Comparison of ENCODE assay signal across 7 cellular contexts in the genomic region with DNA sequence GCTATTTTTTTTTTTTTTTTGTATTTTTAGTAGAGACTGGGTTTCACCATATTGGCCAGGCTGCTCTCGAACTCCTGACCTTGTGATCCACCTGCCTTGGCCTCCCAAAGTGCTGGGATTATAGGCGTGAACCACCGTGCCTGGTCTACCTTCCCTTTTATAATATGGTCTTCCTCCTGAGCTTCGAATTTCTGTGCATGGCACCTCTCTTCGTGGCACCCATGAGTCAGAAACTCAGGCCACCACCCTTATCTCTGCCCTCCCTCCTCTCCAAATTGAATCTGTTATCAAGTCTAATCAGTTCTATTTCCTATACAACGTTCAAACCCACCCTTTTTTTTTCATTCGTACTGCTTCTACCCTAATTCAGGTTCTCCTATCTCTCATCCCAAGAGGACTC. TPM values are rescaled to one million over a fixed set of nuclear protein-coding genes. Genes with fewer than 3 reads are reported as not detected.
DNase-seq lines count a peak whose midpoint lies in the region; ATAC-seq, FAIRE-seq and TF ChIP-seq lines count a peak whose summit lies in the region.
"Not testable (repeated sequence)": the region's sequence is repeated elsewhere in the genome, so short reads cannot be mapped to it uniquely, and the experiment has no call there.

No MANE protein-coding gene starts in this region.

- not testable (repeated sequence) for H3K36me3 ChIP-seq in GM12878 (ENCODE audit: control insufficient read depth in 2 of 2, insufficient read depth in 2 of 2, low read length in 1 of 2)

- H3K4me1 ChIP-seq in GM12878 (ENCODE audit: control insufficient read depth, insufficient read depth, low read length) = peaks cover 44% of the 10 kb centered on the region

- not testable (repeated sequence) for H3K79me2 ChIP-seq in GM12878 (ENCODE audit: control insufficient read depth, insufficient read depth, low read length)

- H3K36me3 Mint-ChIP-seq in IgD-negative memory B cell; T-helper 17 cell (ENCODE audit: low read depth); memory B cell: not testable (repeated sequence)
- peaks cover 13% of the 10 kb centered on the region for H3K36me3 Mint-ChIP-seq in activated CD4-positive, alpha-beta memory T cell treated with anti-CD3 and anti-CD28 coated beads, Interleukin-2, amount 10 ng/mL, durations not matched to agents 7 days and 5 days (ENCODE audit: low read depth)

- intact Hi-C loops in GM12878 (cut with micrococcal nuclease; ENCODE audit: unreplicated experiment) = loop anchor here (1.0 kb wide), 1 partner anchor 24 kb away; the partner anchor contains the start of gene RABGGTA

- POLR2A ChIA-PET in activated CD4-positive, alpha-beta memory T cell treated with anti-CD3 and anti-CD28 coated beads, Interleukin-2, amount 10 ng/mL, durations not matched to agents 7 days and 5 days (lab: Charles Lee) = interaction anchor here (0.8 to 7.8 kb wide), 27 partner anchors 9 to 194 kb away, joined by 3 to 127 read pairs (median 6); partner anchors contain the start of genes CBLN3, CHMP4A, CIDEB and DCAF11
- POLR2A ChIA-PET in GM12878 (lab: Charles Lee) = interaction anchor here (0.6 to 9.2 kb wide), 16 partner anchors 12 to 133 kb away, joined by 3 to 171 read pairs (median 4); partner anchors contain the start of genes CIDEB, DCAF11, DHRS1 and IRF9

- not testable (repeated sequence) for H3K9me3 Mint-ChIP-seq in IgD-negative memory B cell; activated CD4-positive, alpha-beta memory T cell treated with anti-CD3 and anti-CD28 coated beads, Interleukin-2, amount 10 ng/mL, durations not matched to agents 7 days and 5 days; memory B cell

- not testable (repeated sequence) for H3K27me3 ChIP-seq in GM12878 (replicated peaks in 1 of 2; ENCODE audit: control insufficient read depth in 2 of 2, insufficient read depth in 2 of 2, low read length in 1 of 2)

- not testable (repeated sequence) for TF ChIP-seq CTCF in GM12878 (IDR thresholded peaks at IDR 0.05 in 2 of 3, conservative IDR thresholded peaks at IDR 0.05 in 1 of 3; ENCODE audit: control insufficient read depth in 2 of 3, extremely low read depth in 1 of 3, insufficient read depth in 1 of 3, low read depth in 3 of 3, low read length in 3 of 3)

- in situ Hi-C loops in GM12878 (cut with MboI) = not testable (repeated sequence)

- H3K27ac Mint-ChIP-seq in IgD-negative memory B cell (peak overlapping the region; percentile 60 to 91 (median 85)), T-helper 17 cell (peak overlapping the region; percentile 89), memory B cell (peak overlapping the region; percentile 87)
- peak overlapping the region; percentile 87 for H3K27ac Mint-ChIP-seq in activated CD4-positive, alpha-beta memory T cell treated with anti-CD3 and anti-CD28 coated beads, Interleukin-2, amount 10 ng/mL, durations not matched to agents 7 days and 5 days

- H3K4me2 ChIP-seq in GM12878 (ENCODE audit: control insufficient read depth, insufficient read depth) = not testable (repeated sequence)

- TF ChIP-seq EP300 in GM12878 (IDR thresholded peaks at IDR 0.05; ENCODE audit: borderline replicate concordance in 1 of 2, control insufficient read depth in 1 of 2, low read depth in 2 of 2, low read length in 2 of 2) = not testable (repeated sequence)

- H4K20me1 ChIP-seq in GM12878 (ENCODE audit: control insufficient read depth, insufficient read depth) = not testable (repeated sequence)

- RAD21 ChIA-PET in GM12878 (lab: Charles Lee; ENCODE audit: unreplicated experiment) = interaction anchor here (0.7 to 7.2 kb wide), 12 partner anchors 12 to 1634 kb away, joined by 3 to 231 read pairs (median 8); partner anchors contain the start of genes CIDEB, DCAF11, DHRS1 and MDP1

- not testable (repeated sequence) for H2AFZ ChIP-seq in GM12878 (ENCODE audit: control insufficient read depth, low read depth, low read length)

- not testable (repeated sequence) for ATAC-seq in T-helper 17 cell; GM12878; memory B cell (ENCODE audit: low read depth)

- H3K4me1 Mint-ChIP-seq in IgD-negative memory B cell (peaks cover 17 to 32% (median 21%) of the 10 kb centered on the region in 3 donors), T-helper 17 cell (peaks cover 35% of the 10 kb centered on the region), memory B cell (peaks cover 18% of the 10 kb centered on the region)
- peaks cover 61% of the 10 kb centered on the region for H3K4me1 Mint-ChIP-seq in activated CD4-positive, alpha-beta memory T cell treated with anti-CD3 and anti-CD28 coated beads, Interleukin-2, amount 10 ng/mL, durations not matched to agents 7 days and 5 days

- not testable (repeated sequence) for TF ChIP-seq RAD21 in GM12878 (IDR thresholded peaks at IDR 0.05; ENCODE audit: insufficient read depth, low read depth, low read length)

- 66% methylated on average over 7 of the region's 7 CpGs for WGBS in GM12878 (ENCODE audit: insufficient coverage, insufficient replicate concordance, low lambda C conversion rate, missing lambda C conversion rate)

- H3K27me3 Mint-ChIP-seq in IgD-negative memory B cell; T-helper 17 cell; activated CD4-positive, alpha-beta memory T cell treated with anti-CD3 and anti-CD28 coated beads, Interleukin-2, amount 10 ng/mL, durations not matched to agents 7 days and 5 days; memory B cell: not testable (repeated sequence)

- not testable (repeated sequence) for H3K9me3 ChIP-seq in T-helper 17 cell (ENCODE audit: control insufficient read depth, low read length, poor library complexity, severe bottlenecking); GM12878 (replicated peaks; ENCODE audit: control insufficient read depth, insufficient read depth, low read length)

- DNase-seq in T-helper 17 cell; activated CD4-positive, alpha-beta memory T cell treated with anti-CD3 and anti-CD28 coated beads, Interleukin-2, amount 10 ng/mL, durations not matched to agents 7 days and 5 days; GM12878 (ENCODE audit: low read depth, low spot score); memory B cell (ENCODE audit: low spot score in 2 of 2): not testable (repeated sequence)
- DNase-seq in activated effector memory CD4-positive, alpha-beta T cell treated with anti-CD3 and anti-CD28 coated beads, Interleukin-2, amount 50 U/mL, for 16 hours = peak; percentile 59
- DNase-seq in stimulated activated CD4-positive, alpha-beta T cell treated with anti-CD3 and anti-CD28 coated beads, Interleukin-15, amount 100 ng/mL, for 24 hours = peak; percentile 24

- H3K4me3 Mint-ChIP-seq in IgD-negative memory B cell (peak overlapping the region in 3 of 4 donors; percentile 64 to 89 (median 83)), T-helper 17 cell (peak overlapping the region; percentile 74), memory B cell (peak overlapping the region; percentile 43)
- peak overlapping the region; percentile 23 for H3K4me3 Mint-ChIP-seq in activated CD4-positive, alpha-beta memory T cell treated with anti-CD3 and anti-CD28 coated beads, Interleukin-2, amount 10 ng/mL, durations not matched to agents 7 days and 5 days

- not testable (repeated sequence) for TF ChIP-seq POLR2A in GM12878 (IDR thresholded peaks at IDR 0.05; ENCODE audit: low read depth, low read length)

- peak overlapping the region; percentile 16; the same call in 1 of the 2 replicates for H3K9ac ChIP-seq in GM12878 (ENCODE audit: control insufficient read depth, insufficient read depth, low read length)

- SMC1A ChIA-PET in GM12878 (lab: Charles Lee; ENCODE audit: uncharacterized antibody, unreplicated experiment) = interaction anchor here (1.2 to 11.0 kb wide), 11 partner anchors 16 to 189 kb away, joined by 3 to 201 read pairs (median 10); partner anchors contain the start of genes CIDEB, DHRS1, IRF9 and NOP9

- CTCF ChIA-PET in activated CD4-positive, alpha-beta memory T cell treated with anti-CD3 and anti-CD28 coated beads, Interleukin-2, amount 10 ng/mL, durations not matched to agents 7 days and 5 days (lab: Charles Lee) = interaction anchor here (0.8 to 9.2 kb wide), 18 partner anchors 10 to 189 kb away, joined by 3 to 213 read pairs (median 6); partner anchors contain the start of genes CIDEB, DHRS1, LTB4R and MDP1
- CTCF ChIA-PET in GM12878 (lab: Yijun Ruan, JAX) = interaction anchor here (0.7 to 12.3 kb wide), 17 partner anchors 15 to 234 kb away, joined by 3 to 368 read pairs (median 8); partner anchors contain the start of genes CIDEB, DHRS1, LTB4R and MDP1

- H3K4me3 ChIP-seq in GM12878 = not testable (repeated sequence)

- peak overlapping the region; percentile 58 for H3K27ac ChIP-seq in GM12878 (ENCODE audit: control insufficient read depth, insufficient read depth)

- not testable (repeated sequence) for FAIRE-seq in GM12878 (lab: Jason Lieb, UNC)

- not testable (repeated sequence) for BruUV-seq in GM12878 (replicated peaks; lab: Mats Ljungman, UMichigan)

RNA-seq across cellular contexts. Expression of gene TINF2, which starts 5.0 kb away (rescaled TPM):
- polyA plus RNA-seq in IgD-negative memory B cell (186 TPM), GM12878 (2011; rRNA removed) (47.5 and 55.8 TPM in 2 replicates), GM12878 (2014; fragmentation: Illumina TruSeq; extraction: Trizol) (71.1 and 71.8 TPM in 2 replicates), GM12878 (2014; fragmentation: Nextera tagmentation; extraction: Ambion mirVana) (10 to 100 TPM; 27.8 to 58.8 TPM), GM12878 (2014; rRNA removed) (46.8 and 48.9 TPM in 2 replicates), GM12878 (2016; fragmentation: Nextera tagmentation; extraction: Ambion mirVana) (10 to 100 TPM; 77.2 to 77.8 TPM)
- total RNA-seq in T-helper 17 cell (100 to 1,000 TPM; 106 to 107 TPM), GM12878 (2014; rRNA removed) (50.9 and 52.5 TPM in 2 replicates), GM12878 (2014; rRNA removed; fragmentation: Illumina TruSeq; extraction: Trizol) (56.5 and 57.9 TPM in 2 replicates), GM12878 (2021) (66.6 and 69.5 TPM in 2 replicates)
- 100 to 1,000 TPM; 133 to 139 TPM for total RNA-seq in activated CD4-positive, alpha-beta memory T cell treated with anti-CD3 and anti-CD28 coated beads, Interleukin-2, amount 10 ng/mL, durations not matched to agents 7 days and 5 days
- total RNA-seq in GM12878 (2013; cell fraction: nucleolus; rRNA removed) = 41.1 and 41.5 TPM in 2 replicates
- 29.7 TPM for polyA plus RNA-seq in GM12878 (2011; ENCODE audit: low read depth)
- polyA plus RNA-seq in GM12878 (2011; cell fraction: cytosol; rRNA removed) = 39.2 and 41.2 TPM in 2 replicates
- polyA plus RNA-seq in GM12878 (2011; cell fraction: nucleus; rRNA removed) = 62.9 and 84.5 TPM in 2 replicates
- polyA plus RNA-seq in GM12878 (2012) = 35.4 and 42.9 TPM in 2 replicates
- polyA minus RNA-seq in GM12878 (2011; rRNA and poly(A)+ RNA removed) = 29.3 and 32.5 TPM in 2 replicates
- 11.6 and 12.6 TPM in 2 replicates for polyA minus RNA-seq in GM12878 (2011; cell fraction: cytosol; rRNA and poly(A)+ RNA removed)
- polyA minus RNA-seq in GM12878 (2011; cell fraction: nucleus; rRNA and poly(A)+ RNA removed) = 29.9 and 52.8 TPM in 2 replicates

RNA-seq across cellular contexts. Expression of gene GMPR2, which starts 14.7 kb away (rescaled TPM):
- 64.1 TPM for polyA plus RNA-seq in IgD-negative memory B cell
- total RNA-seq in T-helper 17 cell = 10 to 100 TPM; 37.0 to 44.0 TPM
- 10 to 100 TPM; 78.1 to 90.3 TPM for total RNA-seq in activated CD4-positive, alpha-beta memory T cell treated with anti-CD3 and anti-CD28 coated beads, Interleukin-2, amount 10 ng/mL, durations not matched to agents 7 days and 5 days
- 36.5 and 40.3 TPM in 2 replicates for total RNA-seq in GM12878 (2013; cell fraction: nucleolus; rRNA removed)
- 61.9 and 62.4 TPM in 2 replicates for total RNA-seq in GM12878 (2014; rRNA removed)
- 58.6 and 61.0 TPM in 2 replicates for total RNA-seq in GM12878 (2014; rRNA removed; fragmentation: Illumina TruSeq; extraction: Trizol)
- total RNA-seq in GM12878 (2021) = 54.7 and 59.8 TPM in 2 replicates
- polyA plus RNA-seq in GM12878 (2011; ENCODE audit: low read depth) = 62.4 TPM
- polyA plus RNA-seq in GM12878 (2011; rRNA removed) = 57.3 and 80.3 TPM in 2 replicates
- 62.4 and 62.5 TPM in 2 replicates for polyA plus RNA-seq in GM12878 (2011; cell fraction: cytosol; rRNA removed)
- 112 and 164 TPM in 2 replicates for polyA plus RNA-seq in GM12878 (2011; cell fraction: nucleus; rRNA removed)
- 66.1 and 80.1 TPM in 2 replicates for polyA plus RNA-seq in GM12878 (2012)
- polyA plus RNA-seq in GM12878 (2014; fragmentation: Illumina TruSeq; extraction: Trizol) = 65.9 and 97.8 TPM in 2 replicates
- polyA plus RNA-seq in GM12878 (2014; fragmentation: Nextera tagmentation; extraction: Ambion mirVana) = 10 to 100 TPM; 67.0 to 67.9 TPM
- 40.1 and 55.1 TPM in 2 replicates for polyA plus RNA-seq in GM12878 (2014; rRNA removed)
- polyA plus RNA-seq in GM12878 (2016; fragmentation: Nextera tagmentation; extraction: Ambion mirVana) = 10 to 100 TPM; 56.0 to 59.6 TPM
- polyA minus RNA-seq in GM12878 (2011; rRNA and poly(A)+ RNA removed) = 45.3 and 52.4 TPM in 2 replicates
- polyA minus RNA-seq in GM12878 (2011; cell fraction: cytosol; rRNA and poly(A)+ RNA removed) = 9.2 and 14.6 TPM in 2 replicates
- 46.7 and 54.3 TPM in 2 replicates for polyA minus RNA-seq in GM12878 (2011; cell fraction: nucleus; rRNA and poly(A)+ RNA removed)

RNA-seq across cellular contexts. Expression of gene NEDD8, which starts 15.2 kb away (rescaled TPM):
- polyA plus RNA-seq in IgD-negative memory B cell (273 TPM), GM12878 (2011; rRNA removed) (237 and 279 TPM in 2 replicates), GM12878 (2014; fragmentation: Illumina TruSeq; extraction: Trizol) (298 and 308 TPM in 2 replicates), GM12878 (2014; fragmentation: Nextera tagmentation; extraction: Ambion mirVana) (100 to 1,000 TPM; 838 to 991 TPM), GM12878 (2014; rRNA removed) (265 and 301 TPM in 2 replicates), GM12878 (2016; fragmentation: Nextera tagmentation; extraction: Ambion mirVana) (100 to 1,000 TPM; 307 to 335 TPM)
- total RNA-seq in T-helper 17 cell (10 to 100 TPM; 90.0 to 99.5 TPM), GM12878 (2014; rRNA removed) (172 and 220 TPM in 2 replicates), GM12878 (2014; rRNA removed; fragmentation: Illumina TruSeq; extraction: Trizol) (279 and 289 TPM in 2 replicates), GM12878 (2021) (163 and 164 TPM in 2 replicates)
- total RNA-seq in activated CD4-positive, alpha-beta memory T cell treated with anti-CD3 and anti-CD28 coated beads, Interleukin-2, amount 10 ng/mL, durations not matched to agents 7 days and 5 days = 100 to 1,000 TPM; 190 to 197 TPM
- 43.8 and 44.2 TPM in 2 replicates for total RNA-seq in GM12878 (2013; cell fraction: nucleolus; rRNA removed)
- 316 TPM for polyA plus RNA-seq in GM12878 (2011; ENCODE audit: low read depth)
- polyA plus RNA-seq in GM12878 (2011; cell fraction: cytosol; rRNA removed) = 195 and 203 TPM in 2 replicates
- polyA plus RNA-seq in GM12878 (2011; cell fraction: nucleus; rRNA removed) = 94.1 and 130 TPM in 2 replicates
- 204 and 228 TPM in 2 replicates for polyA plus RNA-seq in GM12878 (2012)
- 66.7 and 78.1 TPM in 2 replicates for polyA minus RNA-seq in GM12878 (2011; rRNA and poly(A)+ RNA removed)
- 19.9 and 33.5 TPM in 2 replicates for polyA minus RNA-seq in GM12878 (2011; cell fraction: cytosol; rRNA and poly(A)+ RNA removed)
- polyA minus RNA-seq in GM12878 (2011; cell fraction: nucleus; rRNA and poly(A)+ RNA removed) = 20.9 and 30.9 TPM in 2 replicates

RNA-seq across cellular contexts. Expression of gene TGM1, which starts 15.6 kb away (rescaled TPM):
- polyA plus RNA-seq in IgD-negative memory B cell (not detected), GM12878 (2011; rRNA removed) (1.3 and 1.9 TPM in 2 replicates), GM12878 (2014; fragmentation: Illumina TruSeq; extraction: Trizol) (0.79 and 3.9 TPM in 2 replicates), GM12878 (2014; fragmentation: Nextera tagmentation; extraction: Ambion mirVana) (under 1 TPM; 0.05 to 0.18 TPM), GM12878 (2014; rRNA removed) (4.4 and 6.0 TPM in 2 replicates), GM12878 (2016; fragmentation: Nextera tagmentation; extraction: Ambion mirVana) (1 to 10 TPM in 1 of 2 experiments, under 1 TPM in 1; 0.63 to 1.3 TPM)
- total RNA-seq in T-helper 17 cell (1 to 10 TPM; 3.4 to 4.3 TPM), GM12878 (2014; rRNA removed) (3.5 and 4.8 TPM in 2 replicates), GM12878 (2014; rRNA removed; fragmentation: Illumina TruSeq; extraction: Trizol) (1.6 and 1.7 TPM in 2 replicates), GM12878 (2021) (4.6 and 5.9 TPM in 2 replicates)
- total RNA-seq in activated CD4-positive, alpha-beta memory T cell treated with anti-CD3 and anti-CD28 coated beads, Interleukin-2, amount 10 ng/mL, durations not matched to agents 7 days and 5 days = 1 to 10 TPM; 4.0 to 4.4 TPM
- 9.3 and 14.5 TPM in 2 replicates for total RNA-seq in GM12878 (2013; cell fraction: nucleolus; rRNA removed)
- polyA plus RNA-seq in GM12878 (2011; ENCODE audit: low read depth) = 0.51 TPM
- polyA plus RNA-seq in GM12878 (2011; cell fraction: cytosol; rRNA removed) = 2.4 and 2.9 TPM in 2 replicates
- polyA plus RNA-seq in GM12878 (2011; cell fraction: nucleus; rRNA removed) = 32.9 and 37.2 TPM in 2 replicates
- polyA plus RNA-seq in GM12878 (2012) = 1.3 and 2.1 TPM in 2 replicates
- polyA minus RNA-seq in GM12878 (2011; rRNA and poly(A)+ RNA removed) = 1.0 and 6.7 TPM in 2 replicates
- 4.1 TPM in 1 of 2 replicates, not detected in the other for polyA minus RNA-seq in GM12878 (2011; cell fraction: cytosol; rRNA and poly(A)+ RNA removed)
- polyA minus RNA-seq in GM12878 (2011; cell fraction: nucleus; rRNA and poly(A)+ RNA removed) = 6.8 and 14.7 TPM in 2 replicates

RNA-seq across cellular contexts. Expression of gene RABGGTA, which starts 24.0 kb away (rescaled TPM):
- polyA plus RNA-seq in IgD-negative memory B cell (37.9 TPM), GM12878 (2011; rRNA removed) (15.8 and 37.5 TPM in 2 replicates), GM12878 (2014; fragmentation: Illumina TruSeq; extraction: Trizol) (18.4 and 35.6 TPM in 2 replicates), GM12878 (2014; fragmentation: Nextera tagmentation; extraction: Ambion mirVana) (10 to 100 TPM; 38.2 to 38.6 TPM), GM12878 (2014; rRNA removed) (55.1 and 59.8 TPM in 2 replicates), GM12878 (2016; fragmentation: Nextera tagmentation; extraction: Ambion mirVana) (10 to 100 TPM; 69.5 to 75.6 TPM)
- total RNA-seq in T-helper 17 cell (10 to 100 TPM; 54.4 to 72.1 TPM), GM12878 (2014; rRNA removed) (54.1 and 55.7 TPM in 2 replicates), GM12878 (2014; rRNA removed; fragmentation: Illumina TruSeq; extraction: Trizol) (19.1 and 20.2 TPM in 2 replicates), GM12878 (2021) (54.4 and 59.1 TPM in 2 replicates)
- total RNA-seq in activated CD4-positive, alpha-beta memory T cell treated with anti-CD3 and anti-CD28 coated beads, Interleukin-2, amount 10 ng/mL, durations not matched to agents 7 days and 5 days = 10 to 100 TPM; 40.2 to 41.0 TPM
- total RNA-seq in GM12878 (2013; cell fraction: nucleolus; rRNA removed) = 79.2 and 89.2 TPM in 2 replicates
- polyA plus RNA-seq in GM12878 (2011; ENCODE audit: low read depth) = 47.3 TPM
- polyA plus RNA-seq in GM12878 (2011; cell fraction: cytosol; rRNA removed) = 61.6 and 68.3 TPM in 2 replicates
- polyA plus RNA-seq in GM12878 (2011; cell fraction: nucleus; rRNA removed) = 400 and 440 TPM in 2 replicates
- 43.8 and 44.9 TPM in 2 replicates for polyA plus RNA-seq in GM12878 (2012)
- 62.7 and 113 TPM in 2 replicates for polyA minus RNA-seq in GM12878 (2011; rRNA and poly(A)+ RNA removed)
- 22.2 and 29.2 TPM in 2 replicates for polyA minus RNA-seq in GM12878 (2011; cell fraction: cytosol; rRNA and poly(A)+ RNA removed)
- polyA minus RNA-seq in GM12878 (2011; cell fraction: nucleus; rRNA and poly(A)+ RNA removed) = 119 and 166 TPM in 2 replicates

Comparison
In these comparisons a context has a peak if more than half of its experiments do, and no peak if none do; other contexts are left out.
1. H3K4me3 Mint-ChIP-seq: peak in every context shown above with its lines; median percentile 83 in IgD-negative memory B cell; 74 in T-helper 17 cell; 43 in memory B cell; 23 in activated CD4-positive, alpha-beta memory T cell treated with anti-CD3 and anti-CD28 coated beads, Interleukin-2, amount 10 ng/mL, durations not matched to agents 7 days and 5 days.